8 cellular contexts compared by ENCODE assay signal in the genomic region with DNA sequence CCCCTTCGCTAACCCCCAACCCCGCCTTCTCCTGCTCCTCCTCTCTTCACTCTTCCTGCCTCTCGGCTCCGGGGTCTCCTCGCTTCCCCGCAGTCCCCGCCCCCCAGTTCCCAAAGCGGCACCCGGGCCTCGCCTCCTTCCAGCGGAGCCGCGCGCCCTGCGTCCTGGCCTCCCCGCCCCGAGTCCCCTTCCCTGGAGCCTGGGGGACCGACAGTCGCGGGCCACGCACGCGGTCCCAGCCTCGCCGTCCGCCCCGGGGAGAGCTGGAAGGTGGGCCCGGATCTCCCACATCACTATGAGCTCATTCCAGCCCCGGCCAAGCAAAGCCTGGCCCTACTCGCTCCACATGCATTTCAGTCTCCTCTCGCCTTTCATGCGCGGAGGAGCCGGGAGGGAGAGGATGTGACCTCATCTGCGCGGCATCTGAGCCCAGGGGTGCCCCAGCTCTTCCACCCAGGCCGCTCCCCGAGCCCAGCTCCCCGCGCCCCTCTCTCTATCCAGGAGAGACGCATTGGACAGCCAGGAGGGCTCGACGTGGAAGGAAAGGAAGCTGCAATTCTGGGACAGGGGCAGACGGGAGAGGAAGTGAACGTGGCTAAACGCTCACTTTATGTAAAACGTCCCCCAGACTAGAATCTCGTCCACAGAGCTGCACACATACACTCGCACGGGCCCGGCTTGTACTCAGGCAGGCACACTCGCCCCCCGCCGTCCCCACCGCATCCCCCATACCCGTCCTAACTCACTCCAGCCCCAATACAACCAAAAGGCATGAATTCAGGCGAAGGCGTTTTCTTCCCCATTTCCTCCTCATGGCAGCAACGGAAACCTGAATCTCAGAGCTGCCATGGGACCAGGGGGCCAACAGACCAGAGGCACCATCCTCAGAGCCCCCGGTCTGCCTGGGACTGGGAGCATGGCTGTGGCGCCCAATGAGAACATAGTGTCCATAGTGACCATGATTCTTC.
DNase-seq lines count a peak whose midpoint lies in the region; ATAC-seq, FAIRE-seq and TF ChIP-seq lines count a peak whose summit lies in the region.

No MANE protein-coding gene starts in this region.

- H3K4me1 ChIP-seq in liver (ENCODE audit: control insufficient read depth in 4 of 4, insufficient read depth in 4 of 4, low read length in 3 of 4) (peaks cover 0 to 4% (median 0%) of the 10 kb centered on the region in 4 donors), HepG2 (ENCODE audit: insufficient read depth, low read length) (no peaks in the 10 kb centered on the region), psoas muscle (no peaks in the 10 kb centered on the region)

- intact Hi-C loops in HepG2 (cut with micrococcal nuclease; ENCODE audit: unreplicated experiment) (no loop called here), cardiac septum (cut with DNase I) (no loop called here), psoas muscle (cut with DNase I) (no loop called here)

- DNase-seq in HepG2 (ENCODE audit: low spot score) (no peak), MG63 (peak; percentile 74), cardiac septum (ENCODE audit: low spot score) (peak; percentile 85), psoas muscle (peak; percentile 46 to 61), HuH-7.5 (ENCODE audit: low spot score) (no peak), NCI-H146 (lab: John Stamatoyannopoulos, UW) (no peak)
- peak; percentile 78 for DNase-seq in activated naive CD4-positive, alpha-beta T cell treated with anti-CD3 and anti-CD28 coated beads, Interleukin-2, amount 10 ng/mL, durations not matched to agents 7 days and 5 days

- H3K9me3 ChIP-seq in liver (ENCODE audit: control insufficient read depth in 4 of 4, low read length in 3 of 4) (no peaks in the 10 kb centered on the region), HepG2 (ENCODE audit: low read length) (no peaks in the 10 kb centered on the region), MG63 (no peaks in the 10 kb centered on the region), psoas muscle (no peaks in the 10 kb centered on the region)

- no peak overlapping the region for H3K27ac ChIP-seq in liver (ENCODE audit: low read depth in 1 of 2, low read length in 2 of 2)
- no peak overlapping the region for H3K27ac ChIP-seq in HepG2 (ENCODE audit: extremely low read length, insufficient read depth, low read length)
- H3K27ac ChIP-seq in psoas muscle: no peak overlapping the region

- H3K79me2 ChIP-seq in HepG2 (ENCODE audit: insufficient read depth, low read length): no peaks in the 10 kb centered on the region

- peaks cover 6% of the 10 kb centered on the region for H3K9me3 Mint-ChIP-seq in activated naive CD4-positive, alpha-beta T cell treated with anti-CD3 and anti-CD28 coated beads, Interleukin-2, amount 10 ng/mL, durations not matched to agents 7 days and 5 days

- peaks cover 3% of the 10 kb centered on the region for H3K27me3 Mint-ChIP-seq in activated naive CD4-positive, alpha-beta T cell treated with anti-CD3 and anti-CD28 coated beads, Interleukin-2, amount 10 ng/mL, durations not matched to agents 7 days and 5 days

- in situ Hi-C loops in HepG2 (cut with HindIII; ENCODE audit: extremely low pct_ligation_motif_present, low pct_unique_long_range_greater_than_20kb): no loop called here

- H4K20me1 ChIP-seq in HepG2 (ENCODE audit: insufficient read depth, low read length): no peaks in the 10 kb centered on the region

- no peaks in the 10 kb centered on the region for H3K36me3 ChIP-seq in liver (ENCODE audit: control insufficient read depth in 4 of 4, insufficient read depth in 3 of 4, low read depth in 1 of 4, low read length in 3 of 4)
- H3K36me3 ChIP-seq in HepG2 (replicated peaks in 1 of 2; ENCODE audit: control insufficient read depth in 1 of 2, insufficient read depth in 2 of 2, low read length in 2 of 2): no peaks in the 10 kb centered on the region
- no peaks in the 10 kb centered on the region for H3K36me3 ChIP-seq in MG63
- H3K36me3 ChIP-seq in psoas muscle (ENCODE audit: insufficient read depth in 1 of 2, low read depth in 1 of 2): no peaks in the 10 kb centered on the region

- peak overlapping the region in 2 of 3 donors; percentile 10 to 32 for H3K4me3 ChIP-seq in liver (ENCODE audit: low read depth in 1 of 3, low read length in 3 of 3)
- no peak overlapping the region for H3K4me3 ChIP-seq in HepG2 (replicated peaks in 1 of 3; ENCODE audit: insufficient read depth in 1 of 3, low read depth in 2 of 3, low read length in 3 of 3)
- H3K4me3 ChIP-seq in MG63: peak overlapping the region; percentile 28
- H3K4me3 ChIP-seq in psoas muscle: peak overlapping the region; percentile 47

- peaks cover 0 to 6% (median 0%) of the 10 kb centered on the region in 4 donors for H3K27me3 ChIP-seq in liver (ENCODE audit: control insufficient read depth in 4 of 4, insufficient read depth in 4 of 4, low read length in 3 of 4)
- no peaks in the 10 kb centered on the region; a peak in 1 of 5 replicates for H3K27me3 ChIP-seq in HepG2 (ENCODE audit: control insufficient read depth in 1 of 2, insufficient read depth in 2 of 2, low read length in 2 of 2)
- H3K27me3 ChIP-seq in MG63: no peaks in the 10 kb centered on the region
- peaks cover 0 to 14% (median 0%) of the 10 kb centered on the region in 3 donors for H3K27me3 ChIP-seq in psoas muscle (ENCODE audit: insufficient read depth in 3 of 3, low read length in 2 of 3)

- TF ChIP-seq CTCF in liver (IDR thresholded peaks at IDR 0.05; ENCODE audit: low read depth, low read length, missing input control) (no peak), HepG2 (CRISPR knock-in tag; IDR thresholded peaks at IDR 0.05) (no peak), psoas muscle (IDR thresholded peaks at IDR 0.05) (no peak)

- no peak for TF ChIP-seq POLR2A in HepG2 (IDR thresholded peaks at IDR 0.05; ENCODE audit: insufficient read depth in 1 of 2, low read depth in 2 of 2, low read length in 2 of 2)

- ATAC-seq in HepG2 (no peak), psoas muscle (peak in 3 of 4 donors; percentile 21 to 49 (median 35))

- peaks cover 7% of the 10 kb centered on the region for H3K36me3 Mint-ChIP-seq in activated naive CD4-positive, alpha-beta T cell treated with anti-CD3 and anti-CD28 coated beads, Interleukin-2, amount 10 ng/mL, durations not matched to agents 7 days and 5 days

- no peak overlapping the region for H2AFZ ChIP-seq in HepG2 (ENCODE audit: low read length)

- POLR2A ChIA-PET in HepG2 (lab: Yijun Ruan, JAX): no interaction called here

- no peak for TF ChIP-seq RAD21 in liver (IDR thresholded peaks at IDR 0.05)
- TF ChIP-seq RAD21 in HepG2 (CRISPR knock-in tag; IDR thresholded peaks at IDR 0.05): no peak

- WGBS in liver: 10% methylated on average over 61 of the region's 61 CpGs
- 72% methylated on average over 59 of the region's 61 CpGs for WGBS in HepG2 (ENCODE audit: low lambda C conversion rate)
- 7 to 11% (median 7%) methylated on average over 58 to 61 of the region's 61 CpGs for WGBS in psoas muscle, 3 donors

- peak overlapping the region; percentile 79 for H3K4me3 Mint-ChIP-seq in activated naive CD4-positive, alpha-beta T cell treated with anti-CD3 and anti-CD28 coated beads, Interleukin-2, amount 10 ng/mL, durations not matched to agents 7 days and 5 days

- peak overlapping the region; percentile 91 for H3K27ac Mint-ChIP-seq in activated naive CD4-positive, alpha-beta T cell treated with anti-CD3 and anti-CD28 coated beads, Interleukin-2, amount 10 ng/mL, durations not matched to agents 7 days and 5 days

- BruUV-seq in HepG2 (replicated peaks; lab: Mats Ljungman, UMichigan): no TSS peak

- no peak overlapping the region for H3K9ac ChIP-seq in liver (ENCODE audit: low read depth in 1 of 2, low read length in 2 of 2)
- H3K9ac ChIP-seq in HepG2 (ENCODE audit: insufficient read depth, low read depth, low read length): no peak overlapping the region

- H3K4me2 ChIP-seq in HepG2 (ENCODE audit: low read depth, low read length): no peak overlapping the region

- FAIRE-seq in HepG2 (lab: Jason Lieb, UNC): no peak

- CTCF ChIA-PET in HepG2 (lab: Yijun Ruan, JAX; ENCODE audit: low intra/inter-chr PET ratio, low total read pairs): no interaction called here
- CTCF ChIA-PET in activated naive CD4-positive, alpha-beta T cell treated with anti-CD3 and anti-CD28 coated beads, Interleukin-2, amount 10 ng/mL, durations not matched to agents 7 days and 5 days (lab: Charles Lee): interaction anchor here (0.6 to 2.4 kb wide), 7 partner anchors 13 to 112 kb away, joined by 3 to 13 read pairs (median 3); a partner anchor contains a TSS

- peaks cover 64% of the 10 kb centered on the region for H3K4me1 Mint-ChIP-seq in activated naive CD4-positive, alpha-beta T cell treated with anti-CD3 and anti-CD28 coated beads, Interleukin-2, amount 10 ng/mL, durations not matched to agents 7 days and 5 days

- TF ChIP-seq EP300 in HepG2 (IDR thresholded peaks at IDR 0.05; ENCODE audit: low read depth in 2 of 2, low read length in 2 of 2) (no peak), HepG2 (CRISPR knock-in tag; IDR thresholded peaks at IDR 0.05; ENCODE audit: borderline replicate concordance) (no peak)

TF ChIP-seq in liver, 16 proteins besides CTCF, POLR2A, EP300 and RAD21 (continues in another document):
- no peak for TF ChIP-seq NR2F2 (IDR thresholded peaks at IDR 0.05)

TF ChIP-seq in HepG2, 621 proteins besides CTCF, POLR2A, EP300 and RAD21:
- TF ChIP-seq ZIK1 (CRISPR knock-in tag; IDR thresholded peaks at IDR 0.05; ENCODE audit: borderline replicate concordance, low read depth): no peak

Comparison
In these comparisons a context has a peak if more than half of its experiments do, and no peak if none do; other contexts are left out.
1. H3K4me3 ChIP-seq: peak in liver (2 of 3), MG63 (single experiment) and psoas muscle (single experiment); none in HepG2 (0 of 3).
2. DNase-seq: peak in MG63 (single experiment), activated naive CD4-positive, alpha-beta T cell treated with anti-CD3 and anti-CD28 coated beads, Interleukin-2, amount 10 ng/mL, durations not matched to agents 7 days and 5 days (single experiment), cardiac septum (single experiment) and psoas muscle (2 of 2); none in HepG2 (single experiment), HuH-7.5 (single experiment) and NCI-H146 (single experiment).